19 cellular contexts compared by ENCODE assay signal in genomic region chr10:60283397-60283796, GRCh38.
A peak's percentile ranks its signal among the peaks of the same experiment; 100 is the strongest.
DNase-seq lines count a peak whose midpoint lies in the region; ATAC-seq and TF ChIP-seq lines count a peak whose summit lies in the region.
"Had no signal": no experiment of that assay in that cellular context is flagged by ENCODE, and none has a peak within 500 bp of the region (broad histone marks: within the 10 kb centered on the region; RNA-seq: fewer than 3 reads in every experiment).

No MANE protein-coding gene starts in this region.

- H3K27me3 ChIP-seq in heart left ventricle (no peaks in the 10 kb centered on the region), right cardiac atrium (ENCODE audit: control insufficient read depth, insufficient read depth) (no peaks in the 10 kb centered on the region), SU-DHL-6 (ENCODE audit: low read length) (no peaks in the 10 kb centered on the region), foreskin keratinocyte (no peaks in the 10 kb centered on the region), skeletal muscle satellite cell (ENCODE audit: control insufficient read depth, insufficient read depth, low read length) (no peaks in the 10 kb centered on the region)
- H3K27me3 ChIP-seq: upper lobe of left lung had no signal

- peak overlapping the region in 11 of 12 donors; percentile 41 to 91 (median 76) for H3K27ac ChIP-seq in heart left ventricle
- H3K27ac ChIP-seq in right cardiac atrium (ENCODE audit: low read length): no peak overlapping the region
- H3K27ac ChIP-seq in SU-DHL-6 (ENCODE audit: low read depth, low read length): no peak overlapping the region
- H3K27ac ChIP-seq in foreskin keratinocyte: no peak overlapping the region
- H3K27ac ChIP-seq: upper lobe of left lung had no signal

- H3K4me1 ChIP-seq in heart left ventricle: peaks cover 0 to 75% (median 33%) of the 10 kb centered on the region in 12 donors
- peaks cover 5% of the 10 kb centered on the region for H3K4me1 ChIP-seq in right cardiac atrium (ENCODE audit: control insufficient read depth, insufficient read depth, low read length)
- no peaks in the 10 kb centered on the region for H3K4me1 ChIP-seq in foreskin keratinocyte
- peaks cover 67% of the 10 kb centered on the region for H3K4me1 ChIP-seq in skeletal muscle satellite cell (ENCODE audit: control insufficient read depth, insufficient read depth, low read length)

- no peaks in the 10 kb centered on the region for H3K9me3 Mint-ChIP-seq in type B pancreatic cell
- H3K9me3 Mint-ChIP-seq: GM23338, neural crest cell had no signal

- in situ Hi-C loops in KBM-7 (cut with MboI; ENCODE audit: low pct_unique_long_range_greater_than_20kb, low sequenced_read_pairs): no loop called here

- no peaks in the 10 kb centered on the region for H3K79me2 ChIP-seq in SU-DHL-6 (ENCODE audit: insufficient read depth, low read length)

- H3K4me1 Mint-ChIP-seq in type B pancreatic cell (ENCODE audit: unreplicated experiment): peaks cover 11% of the 10 kb centered on the region

- H3K36me3 Mint-ChIP-seq in type B pancreatic cell: no peaks in the 10 kb centered on the region
- H3K36me3 Mint-ChIP-seq: CD14-positive monocyte had no signal

- no peaks in the 10 kb centered on the region for H3F3A ChIP-seq in SU-DHL-6 (ENCODE audit: insufficient read depth)

- no peak overlapping the region for H3K4me3 Mint-ChIP-seq in type B pancreatic cell
- H3K4me3 Mint-ChIP-seq: GM23338, neural crest cell had no signal

- no peak for DNase-seq in heart left ventricle
- DNase-seq in right cardiac atrium: no peak
- DNase-seq in foreskin keratinocyte: peak in 1 of 2 donors; percentile 20
- no peak for DNase-seq in type B pancreatic cell (ENCODE audit: extremely low spot score, unreplicated experiment)
- DNase-seq in KBM-7: no peak
- DNase-seq: activated CD4-positive, alpha-beta T cell treated with anti-CD3 and anti-CD28 coated beads for 4 hours; activated naive CD4-positive, alpha-beta T cell; cortex of kidney; head of caudate nucleus; mesendoderm; NCI-H187 treated with DMSO at 0.1 percent for 48 hours; stimulated activated naive CD8-positive, alpha-beta T cell treated with anti-CD3 and anti-CD28 coated beads, Interleukin-15, Interleukin-2, amounts not matched to agents 100 U/mL and 50 U/mL, for 24 hours had no signal

- no peak overlapping the region for H3K4me3 ChIP-seq in heart left ventricle
- H3K4me3 ChIP-seq in right cardiac atrium (ENCODE audit: low read length): no peak overlapping the region
- H3K4me3 ChIP-seq in SU-DHL-6 (ENCODE audit: insufficient read depth, low read length, poor library complexity, severe bottlenecking): no peak overlapping the region
- peak overlapping the region; percentile 61 for H3K4me3 ChIP-seq in skeletal muscle satellite cell (ENCODE audit: low read length)
- H3K4me3 ChIP-seq: GM23338, upper lobe of left lung had no signal

- H3K27ac Mint-ChIP-seq in type B pancreatic cell: no peak overlapping the region

- no peak for TF ChIP-seq POLR2A in heart left ventricle (IDR thresholded peaks at IDR 0.05)

- intact Hi-C loops in heart left ventricle (cut with DNase I) (no loop called here), right cardiac atrium (cut with DNase I) (loop anchor here in 1 of 4 donors (10.0 kb wide), 1 partner anchor 141 kb away; no protein-coding TSS in a partner anchor)

- no peaks in the 10 kb centered on the region for H3K9me3 ChIP-seq in heart left ventricle
- H3K9me3 ChIP-seq in right cardiac atrium (ENCODE audit: control insufficient read depth, low read length): no peaks in the 10 kb centered on the region
- no peaks in the 10 kb centered on the region for H3K9me3 ChIP-seq in SU-DHL-6 (ENCODE audit: insufficient read depth, low read length)
- H3K9me3 ChIP-seq in skeletal muscle satellite cell (replicated peaks; ENCODE audit: low read length): no peaks in the 10 kb centered on the region
- H3K9me3 ChIP-seq: upper lobe of left lung had no signal

- peak overlapping the region; percentile 23 for H3K4me2 ChIP-seq in SU-DHL-6 (ENCODE audit: low read depth, low read length, poor library complexity, severe bottlenecking)
- peak overlapping the region; percentile 81 for H3K4me2 ChIP-seq in skeletal muscle satellite cell (ENCODE audit: low read length)
- H3K4me2 ChIP-seq: GM23338 had no signal

- no peak for TF ChIP-seq CTCF in heart left ventricle (IDR thresholded peaks at IDR 0.05)
- TF ChIP-seq CTCF in SU-DHL-6 (IDR thresholded peaks at IDR 0.05; ENCODE audit: insufficient read depth, low read length, poor library complexity, severe bottlenecking): no peak
- no peak for TF ChIP-seq CTCF in foreskin keratinocyte (conservative IDR thresholded peaks at IDR 0.05)
- no peak for TF ChIP-seq CTCF in type B pancreatic cell (conservative IDR thresholded peaks at IDR 0.05)

- 78 to 88% (median 83%) methylated on average over 2 of the region's 2 CpGs for WGBS in heart left ventricle, 4 donors
- WGBS in right cardiac atrium: 84% methylated on average over 2 of the region's 2 CpGs

- no peaks in the 10 kb centered on the region for H4K20me1 ChIP-seq in SU-DHL-6 (ENCODE audit: low read depth, low read length)

- H3K9ac ChIP-seq in SU-DHL-6 (ENCODE audit: low read length): no peak overlapping the region
- H3K9ac ChIP-seq in skeletal muscle satellite cell (ENCODE audit: low read depth, low read length): peak overlapping the region; percentile 84

- H2AFZ ChIP-seq in SU-DHL-6 (ENCODE audit: low read depth, low read length, severe bottlenecking): no peak overlapping the region
- H2AFZ ChIP-seq: GM23338 had no signal

- no peaks in the 10 kb centered on the region for H3K9me2 ChIP-seq in SU-DHL-6 (replicated peaks; ENCODE audit: insufficient read depth, low read length)

- ATAC-seq in heart left ventricle: no peak
- no peak for ATAC-seq in right cardiac atrium
- ATAC-seq in foreskin keratinocyte: peak; percentile 31
- ATAC-seq in HG02885 (IDR thresholded peaks at IDR 0.05; ENCODE audit: poor library complexity, unreplicated experiment): no peak
- ATAC-seq: GM23338; stimulated activated naive CD8-positive, alpha-beta T cell treated with anti-CD3 and anti-CD28 coated beads, Interleukin-15, Interleukin-2, amounts not matched to agents 100 U/mL and 50 U/mL, for 24 hours had no signal

- H3K27me3 Mint-ChIP-seq in type B pancreatic cell: no peaks in the 10 kb centered on the region

- H3K36me3 ChIP-seq in heart left ventricle (peaks cover 0 to 9% (median 0%) of the 10 kb centered on the region in 9 donors), SU-DHL-6 (ENCODE audit: low read length) (no peaks in the 10 kb centered on the region), skeletal muscle satellite cell (ENCODE audit: insufficient read depth, low read length) (no peaks in the 10 kb centered on the region)
- H3K36me3 ChIP-seq: upper lobe of left lung had no signal

Comparison
In these comparisons a context has a peak if more than half of its experiments do, and no peak if none do; other contexts are left out.
1. H3K27ac ChIP-seq: peak in heart left ventricle (11 of 12); none in right cardiac atrium (single experiment), SU-DHL-6 (single experiment) and foreskin keratinocyte (single experiment).